In the genomic region with DNA sequence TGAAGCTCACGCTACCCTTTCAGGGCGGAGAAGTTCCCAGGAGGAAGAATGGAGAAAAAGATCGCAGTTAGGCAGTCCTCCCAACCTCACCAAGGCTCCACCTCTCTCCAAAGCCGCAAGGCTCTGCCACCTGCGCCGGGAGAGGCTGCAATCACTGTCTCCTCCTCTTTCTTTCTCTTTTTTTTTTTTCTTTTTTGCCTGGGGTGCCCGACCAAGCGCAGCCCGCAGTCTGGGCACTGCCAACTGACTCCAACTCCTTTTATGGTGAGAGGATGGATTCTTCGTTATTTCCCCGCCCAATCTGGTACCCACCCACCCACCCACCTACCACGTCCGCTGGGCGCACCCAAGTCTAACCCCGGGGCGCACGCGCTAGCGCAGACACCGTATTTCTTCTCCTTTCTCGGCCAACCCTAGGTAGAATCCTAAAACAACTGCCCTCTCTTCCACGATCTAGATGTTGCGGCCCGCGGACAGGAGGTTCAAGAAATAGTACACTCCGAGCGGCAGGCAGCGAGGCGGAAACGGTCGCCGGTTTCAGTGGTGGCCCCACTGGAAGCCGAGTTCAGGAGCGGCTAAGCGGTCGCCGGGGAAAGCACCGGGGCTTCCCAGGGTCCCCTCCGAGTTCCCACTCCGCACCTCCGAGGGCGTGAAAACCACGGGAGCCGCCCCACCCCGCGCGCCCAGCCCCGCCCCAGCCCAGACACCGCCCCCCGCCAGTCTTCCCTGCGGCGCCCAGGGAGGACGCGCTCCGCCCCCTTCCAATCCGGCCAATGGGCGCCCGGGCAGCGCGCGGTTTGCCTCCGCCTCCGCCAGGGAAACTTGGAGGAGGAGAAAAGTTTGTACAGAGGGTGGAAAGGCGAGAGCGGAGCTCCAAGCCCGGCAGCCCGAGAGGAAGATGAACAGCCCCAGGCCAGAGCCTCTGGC, we compare ENCODE assay signal across 1 cellular context.
TF ChIP-seq lines count a peak whose summit lies in the region.

A gene (plus strand): TSS at position 845 of the 927 bp plus-strand sequence. CDS start 1,079 bp downstream, outside the sequence.

TF ChIP-seq in HEK293, 187 proteins besides CTCF, POLR2A, EP300 and RAD21 (continued from another document and continues in another):
- TF ChIP-seq, protein P1, sequence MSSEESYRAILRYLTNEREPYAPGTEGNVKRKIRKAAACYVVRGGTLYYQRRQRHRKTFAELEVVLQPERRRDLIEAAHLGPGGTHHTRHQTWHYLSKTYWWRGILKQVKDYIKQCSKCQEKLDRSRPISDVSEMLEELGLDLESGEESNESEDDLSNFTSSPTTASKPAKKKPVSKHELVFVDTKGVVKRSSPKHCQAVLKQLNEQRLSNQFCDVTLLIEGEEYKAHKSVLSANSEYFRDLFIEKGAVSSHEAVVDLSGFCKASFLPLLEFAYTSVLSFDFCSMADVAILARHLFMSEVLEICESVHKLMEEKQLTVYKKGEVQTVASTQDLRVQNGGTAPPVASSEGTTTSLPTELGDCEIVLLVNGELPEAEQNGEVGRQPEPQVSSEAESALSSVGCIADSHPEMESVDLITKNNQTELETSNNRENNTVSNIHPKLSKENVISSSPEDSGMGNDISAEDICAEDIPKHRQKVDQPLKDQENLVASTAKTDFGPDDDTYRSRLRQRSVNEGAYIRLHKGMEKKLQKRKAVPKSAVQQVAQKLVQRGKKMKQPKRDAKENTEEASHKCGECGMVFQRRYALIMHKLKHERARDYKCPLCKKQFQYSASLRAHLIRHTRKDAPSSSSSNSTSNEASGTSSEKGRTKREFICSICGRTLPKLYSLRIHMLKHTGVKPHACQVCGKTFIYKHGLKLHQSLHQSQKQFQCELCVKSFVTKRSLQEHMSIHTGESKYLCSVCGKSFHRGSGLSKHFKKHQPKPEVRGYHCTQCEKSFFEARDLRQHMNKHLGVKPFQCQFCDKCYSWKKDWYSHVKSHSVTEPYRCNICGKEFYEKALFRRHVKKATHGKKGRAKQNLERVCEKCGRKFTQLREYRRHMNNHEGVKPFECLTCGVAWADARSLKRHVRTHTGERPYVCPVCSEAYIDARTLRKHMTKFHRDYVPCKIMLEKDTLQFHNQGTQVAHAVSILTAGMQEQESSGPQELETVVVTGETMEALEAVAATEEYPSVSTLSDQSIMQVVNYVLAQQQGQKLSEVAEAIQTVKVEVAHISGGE (tag by site-specific recombination; conservative IDR thresholded peaks at IDR 0.05; ENCODE audit: low read depth) = peak; percentile 5; the same call in 1 of the 2 replicates
- TF ChIP-seq, protein P2, sequence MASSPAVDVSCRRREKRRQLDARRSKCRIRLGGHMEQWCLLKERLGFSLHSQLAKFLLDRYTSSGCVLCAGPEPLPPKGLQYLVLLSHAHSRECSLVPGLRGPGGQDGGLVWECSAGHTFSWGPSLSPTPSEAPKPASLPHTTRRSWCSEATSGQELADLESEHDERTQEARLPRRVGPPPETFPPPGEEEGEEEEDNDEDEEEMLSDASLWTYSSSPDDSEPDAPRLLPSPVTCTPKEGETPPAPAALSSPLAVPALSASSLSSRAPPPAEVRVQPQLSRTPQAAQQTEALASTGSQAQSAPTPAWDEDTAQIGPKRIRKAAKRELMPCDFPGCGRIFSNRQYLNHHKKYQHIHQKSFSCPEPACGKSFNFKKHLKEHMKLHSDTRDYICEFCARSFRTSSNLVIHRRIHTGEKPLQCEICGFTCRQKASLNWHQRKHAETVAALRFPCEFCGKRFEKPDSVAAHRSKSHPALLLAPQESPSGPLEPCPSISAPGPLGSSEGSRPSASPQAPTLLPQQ (tag by site-specific recombination; IDR thresholded peaks at IDR 0.05) = peak; percentile 95
- TF ChIP-seq ZNF169 (tag by site-specific recombination; IDR thresholded peaks at IDR 0.05) (no peak), PRDM1 (tag by site-specific recombination; IDR thresholded peaks at IDR 0.05) (peak; percentile 75), FEZF1 (tag by site-specific recombination; IDR thresholded peaks at IDR 0.05) (no peak), ZNF146 (tag by site-specific recombination; IDR thresholded peaks at IDR 0.05) (no peak), BCL11B (tag by site-specific recombination; IDR thresholded peaks at IDR 0.05; ENCODE audit: low read depth) (no peak), ZNF768 (tag by site-specific recombination; IDR thresholded peaks at IDR 0.05) (no peak), ZNF664 (tag by site-specific recombination; IDR thresholded peaks at IDR 0.05) (no peak), MZF1 (tag by site-specific recombination; IDR thresholded peaks at IDR 0.05; ENCODE audit: borderline replicate concordance) (no peak), ZNF654 (tag by site-specific recombination; IDR thresholded peaks at IDR 0.05; ENCODE audit: low read depth) (no peak), ZNF747 (tag by site-specific recombination; IDR thresholded peaks at IDR 0.05) (no peak), ZNF626 (tag by site-specific recombination; IDR thresholded peaks at IDR 0.05) (no peak), REPIN1 (tag by site-specific recombination; IDR thresholded peaks at IDR 0.05; ENCODE audit: low read depth) (no peak), ZNF549 (tag by site-specific recombination; IDR thresholded peaks at IDR 0.05) (no peak), OVOL3 (tag by site-specific recombination; IDR thresholded peaks at IDR 0.05) (no peak), KLF16 (tag by site-specific recombination; IDR thresholded peaks at IDR 0.05) (no peak), ZNF24 (tag by site-specific recombination; IDR thresholded peaks at IDR 0.05) (no peak), ZNF2 (tag by site-specific recombination; IDR thresholded peaks at IDR 0.05) (no peak), ZNF175 (tag by site-specific recombination; IDR thresholded peaks at IDR 0.05) (no peak), ZNF140 (tag by site-specific recombination; IDR thresholded peaks at IDR 0.05) (no peak), ZNF544 (tag by site-specific recombination; IDR thresholded peaks at IDR 0.05) (no peak), SP7 (tag by site-specific recombination; IDR thresholded peaks at IDR 0.05) (no peak), ZNF112 (tag by site-specific recombination; IDR thresholded peaks at IDR 0.05) (no peak), ZNF239 (tag by site-specific recombination; IDR thresholded peaks at IDR 0.05) (no peak), ZNF701 (tag by site-specific recombination; IDR thresholded peaks at IDR 0.05) (no peak), ZNF629 (tag by site-specific recombination; IDR thresholded peaks at IDR 0.05) (no peak), ZNF211 (tag by site-specific recombination; IDR thresholded peaks at IDR 0.05; ENCODE audit: low read depth) (no peak), ZNF514 (tag by site-specific recombination; IDR thresholded peaks at IDR 0.05) (no peak)
- TF ChIP-seq, protein P3, sequence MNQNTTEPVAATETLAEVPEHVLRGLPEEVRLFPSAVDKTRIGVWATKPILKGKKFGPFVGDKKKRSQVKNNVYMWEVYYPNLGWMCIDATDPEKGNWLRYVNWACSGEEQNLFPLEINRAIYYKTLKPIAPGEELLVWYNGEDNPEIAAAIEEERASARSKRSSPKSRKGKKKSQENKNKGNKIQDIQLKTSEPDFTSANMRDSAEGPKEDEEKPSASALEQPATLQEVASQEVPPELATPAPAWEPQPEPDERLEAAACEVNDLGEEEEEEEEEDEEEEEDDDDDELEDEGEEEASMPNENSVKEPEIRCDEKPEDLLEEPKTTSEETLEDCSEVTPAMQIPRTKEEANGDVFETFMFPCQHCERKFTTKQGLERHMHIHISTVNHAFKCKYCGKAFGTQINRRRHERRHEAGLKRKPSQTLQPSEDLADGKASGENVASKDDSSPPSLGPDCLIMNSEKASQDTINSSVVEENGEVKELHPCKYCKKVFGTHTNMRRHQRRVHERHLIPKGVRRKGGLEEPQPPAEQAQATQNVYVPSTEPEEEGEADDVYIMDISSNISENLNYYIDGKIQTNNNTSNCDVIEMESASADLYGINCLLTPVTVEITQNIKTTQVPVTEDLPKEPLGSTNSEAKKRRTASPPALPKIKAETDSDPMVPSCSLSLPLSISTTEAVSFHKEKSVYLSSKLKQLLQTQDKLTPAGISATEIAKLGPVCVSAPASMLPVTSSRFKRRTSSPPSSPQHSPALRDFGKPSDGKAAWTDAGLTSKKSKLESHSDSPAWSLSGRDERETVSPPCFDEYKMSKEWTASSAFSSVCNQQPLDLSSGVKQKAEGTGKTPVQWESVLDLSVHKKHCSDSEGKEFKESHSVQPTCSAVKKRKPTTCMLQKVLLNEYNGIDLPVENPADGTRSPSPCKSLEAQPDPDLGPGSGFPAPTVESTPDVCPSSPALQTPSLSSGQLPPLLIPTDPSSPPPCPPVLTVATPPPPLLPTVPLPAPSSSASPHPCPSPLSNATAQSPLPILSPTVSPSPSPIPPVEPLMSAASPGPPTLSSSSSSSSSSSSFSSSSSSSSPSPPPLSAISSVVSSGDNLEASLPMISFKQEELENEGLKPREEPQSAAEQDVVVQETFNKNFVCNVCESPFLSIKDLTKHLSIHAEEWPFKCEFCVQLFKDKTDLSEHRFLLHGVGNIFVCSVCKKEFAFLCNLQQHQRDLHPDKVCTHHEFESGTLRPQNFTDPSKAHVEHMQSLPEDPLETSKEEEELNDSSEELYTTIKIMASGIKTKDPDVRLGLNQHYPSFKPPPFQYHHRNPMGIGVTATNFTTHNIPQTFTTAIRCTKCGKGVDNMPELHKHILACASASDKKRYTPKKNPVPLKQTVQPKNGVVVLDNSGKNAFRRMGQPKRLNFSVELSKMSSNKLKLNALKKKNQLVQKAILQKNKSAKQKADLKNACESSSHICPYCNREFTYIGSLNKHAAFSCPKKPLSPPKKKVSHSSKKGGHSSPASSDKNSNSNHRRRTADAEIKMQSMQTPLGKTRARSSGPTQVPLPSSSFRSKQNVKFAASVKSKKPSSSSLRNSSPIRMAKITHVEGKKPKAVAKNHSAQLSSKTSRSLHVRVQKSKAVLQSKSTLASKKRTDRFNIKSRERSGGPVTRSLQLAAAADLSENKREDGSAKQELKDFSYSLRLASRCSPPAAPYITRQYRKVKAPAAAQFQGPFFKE (tag by site-specific recombination; IDR thresholded peaks at IDR 0.05; ENCODE audit: borderline replicate concordance) = no peak
- TF ChIP-seq, protein P4, sequence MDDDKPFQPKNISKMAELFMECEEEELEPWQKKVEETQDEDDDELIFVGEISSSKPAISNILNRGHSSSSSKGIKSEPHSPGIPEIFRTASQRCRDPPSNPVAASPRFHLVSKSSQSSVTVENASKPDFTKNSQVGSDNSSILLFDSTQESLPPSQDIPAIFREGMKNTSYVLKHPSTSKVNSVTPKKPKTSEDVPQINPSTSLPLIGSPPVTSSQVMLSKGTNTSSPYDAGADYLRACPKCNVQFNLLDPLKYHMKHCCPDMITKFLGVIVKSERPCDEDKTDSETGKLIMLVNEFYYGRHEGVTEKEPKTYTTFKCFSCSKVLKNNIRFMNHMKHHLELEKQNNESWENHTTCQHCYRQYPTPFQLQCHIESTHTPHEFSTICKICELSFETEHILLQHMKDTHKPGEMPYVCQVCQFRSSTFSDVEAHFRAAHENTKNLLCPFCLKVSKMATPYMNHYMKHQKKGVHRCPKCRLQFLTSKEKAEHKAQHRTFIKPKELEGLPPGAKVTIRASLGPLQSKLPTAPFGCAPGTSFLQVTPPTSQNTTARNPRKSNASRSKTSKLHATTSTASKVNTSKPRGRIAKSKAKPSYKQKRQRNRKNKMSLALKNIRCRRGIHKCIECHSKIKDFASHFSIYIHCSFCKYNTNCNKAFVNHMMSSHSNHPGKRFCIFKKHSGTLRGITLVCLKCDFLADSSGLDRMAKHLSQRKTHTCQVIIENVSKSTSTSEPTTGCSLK (tag by site-specific recombination; IDR thresholded peaks at IDR 0.05) = no peak
- TF ChIP-seq, protein P5, sequence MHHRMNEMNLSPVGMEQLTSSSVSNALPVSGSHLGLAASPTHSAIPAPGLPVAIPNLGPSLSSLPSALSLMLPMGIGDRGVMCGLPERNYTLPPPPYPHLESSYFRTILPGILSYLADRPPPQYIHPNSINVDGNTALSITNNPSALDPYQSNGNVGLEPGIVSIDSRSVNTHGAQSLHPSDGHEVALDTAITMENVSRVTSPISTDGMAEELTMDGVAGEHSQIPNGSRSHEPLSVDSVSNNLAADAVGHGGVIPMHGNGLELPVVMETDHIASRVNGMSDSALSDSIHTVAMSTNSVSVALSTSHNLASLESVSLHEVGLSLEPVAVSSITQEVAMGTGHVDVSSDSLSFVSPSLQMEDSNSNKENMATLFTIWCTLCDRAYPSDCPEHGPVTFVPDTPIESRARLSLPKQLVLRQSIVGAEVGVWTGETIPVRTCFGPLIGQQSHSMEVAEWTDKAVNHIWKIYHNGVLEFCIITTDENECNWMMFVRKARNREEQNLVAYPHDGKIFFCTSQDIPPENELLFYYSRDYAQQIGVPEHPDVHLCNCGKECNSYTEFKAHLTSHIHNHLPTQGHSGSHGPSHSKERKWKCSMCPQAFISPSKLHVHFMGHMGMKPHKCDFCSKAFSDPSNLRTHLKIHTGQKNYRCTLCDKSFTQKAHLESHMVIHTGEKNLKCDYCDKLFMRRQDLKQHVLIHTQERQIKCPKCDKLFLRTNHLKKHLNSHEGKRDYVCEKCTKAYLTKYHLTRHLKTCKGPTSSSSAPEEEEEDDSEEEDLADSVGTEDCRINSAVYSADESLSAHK (tag by site-specific recombination; IDR thresholded peaks at IDR 0.05) = no peak
- TF ChIP-seq, protein P6, sequence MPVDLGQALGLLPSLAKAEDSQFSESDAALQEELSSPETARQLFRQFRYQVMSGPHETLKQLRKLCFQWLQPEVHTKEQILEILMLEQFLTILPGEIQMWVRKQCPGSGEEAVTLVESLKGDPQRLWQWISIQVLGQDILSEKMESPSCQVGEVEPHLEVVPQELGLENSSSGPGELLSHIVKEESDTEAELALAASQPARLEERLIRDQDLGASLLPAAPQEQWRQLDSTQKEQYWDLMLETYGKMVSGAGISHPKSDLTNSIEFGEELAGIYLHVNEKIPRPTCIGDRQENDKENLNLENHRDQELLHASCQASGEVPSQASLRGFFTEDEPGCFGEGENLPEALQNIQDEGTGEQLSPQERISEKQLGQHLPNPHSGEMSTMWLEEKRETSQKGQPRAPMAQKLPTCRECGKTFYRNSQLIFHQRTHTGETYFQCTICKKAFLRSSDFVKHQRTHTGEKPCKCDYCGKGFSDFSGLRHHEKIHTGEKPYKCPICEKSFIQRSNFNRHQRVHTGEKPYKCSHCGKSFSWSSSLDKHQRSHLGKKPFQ (tag by site-specific recombination; IDR thresholded peaks at IDR 0.05) = no peak
- TF ChIP-seq, protein P7, sequence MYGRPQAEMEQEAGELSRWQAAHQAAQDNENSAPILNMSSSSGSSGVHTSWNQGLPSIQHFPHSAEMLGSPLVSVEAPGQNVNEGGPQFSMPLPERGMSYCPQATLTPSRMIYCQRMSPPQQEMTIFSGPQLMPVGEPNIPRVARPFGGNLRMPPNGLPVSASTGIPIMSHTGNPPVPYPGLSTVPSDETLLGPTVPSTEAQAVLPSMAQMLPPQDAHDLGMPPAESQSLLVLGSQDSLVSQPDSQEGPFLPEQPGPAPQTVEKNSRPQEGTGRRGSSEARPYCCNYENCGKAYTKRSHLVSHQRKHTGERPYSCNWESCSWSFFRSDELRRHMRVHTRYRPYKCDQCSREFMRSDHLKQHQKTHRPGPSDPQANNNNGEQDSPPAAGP (tag by site-specific recombination; IDR thresholded peaks at IDR 0.05) = no peak; the same call in 1 of the 2 replicates
- TF ChIP-seq, protein P8, sequence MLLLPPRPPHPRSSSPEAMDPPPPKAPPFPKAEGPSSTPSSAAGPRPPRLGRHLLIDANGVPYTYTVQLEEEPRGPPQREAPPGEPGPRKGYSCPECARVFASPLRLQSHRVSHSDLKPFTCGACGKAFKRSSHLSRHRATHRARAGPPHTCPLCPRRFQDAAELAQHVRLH (tag by site-specific recombination; IDR thresholded peaks at IDR 0.05) = peak; percentile 63; the same call in 1 of the 2 replicates
